ENCODE assay signal across 18 cellular contexts in genomic region chr16:86484240-86484639, GRCh38. TPM values are rescaled to one million over a fixed set of nuclear protein-coding genes. Genes with fewer than 3 reads are reported as not detected.
DNase-seq lines count a peak whose midpoint lies in the region; ATAC-seq, FAIRE-seq and TF ChIP-seq lines count a peak whose summit lies in the region.
"Had no signal": no experiment of that assay in that cellular context is flagged by ENCODE, and none has a peak within 500 bp of the region (broad histone marks: within the 10 kb centered on the region; RNA-seq: fewer than 3 reads in every experiment).

No MANE protein-coding gene starts in this region.

- no TSS peak for BruUV-seq in GM12878 (replicated peaks; lab: Mats Ljungman, UMichigan)

- no peaks in the 10 kb centered on the region for H3K9me2 ChIP-seq in SK-N-SH

- POLR2A ChIA-PET in SK-N-SH (lab: Yijun Ruan, JAX): no interaction called here
- POLR2A ChIA-PET in GM12878 (lab: Charles Lee): no interaction called here

- no peaks in the 10 kb centered on the region for H4K20me1 ChIP-seq in SK-N-SH (ENCODE audit: insufficient read depth)
- H4K20me1 ChIP-seq in GM12878 (ENCODE audit: control insufficient read depth, insufficient read depth): no peaks in the 10 kb centered on the region

- no peaks in the 10 kb centered on the region for H3K36me3 Mint-ChIP-seq in mesothelial cell of epicardium

- H3F3A ChIP-seq in SK-N-SH (replicated peaks; ENCODE audit: insufficient read depth): no peaks in the 10 kb centered on the region

- H3K4me3 Mint-ChIP-seq in mesothelial cell of epicardium: no peak overlapping the region
- H3K4me3 Mint-ChIP-seq: CD4-positive, alpha-beta T cell had no signal

- intact Hi-C loops in GM12878 (cut with micrococcal nuclease; ENCODE audit: unreplicated experiment): no loop called here

- H3K9me3 ChIP-seq in SK-N-SH (no peaks in the 10 kb centered on the region), MG63 (no peaks in the 10 kb centered on the region), GM12878 (replicated peaks; ENCODE audit: control insufficient read depth, insufficient read depth, low read length) (no peaks in the 10 kb centered on the region; the same call in 2 of the 3 replicates)

- TF ChIP-seq EP300 in SK-N-SH (IDR thresholded peaks at IDR 0.05; ENCODE audit: borderline replicate concordance in 1 of 2, low read depth in 1 of 2, low read length in 1 of 2) (no peak), GM12878 (IDR thresholded peaks at IDR 0.05; ENCODE audit: borderline replicate concordance in 1 of 2, control insufficient read depth in 1 of 2, low read depth in 2 of 2, low read length in 2 of 2) (no peak)

- H2AFZ ChIP-seq in SK-N-SH (ENCODE audit: low read depth) (no peak overlapping the region), GM12878 (ENCODE audit: control insufficient read depth, low read depth, low read length) (no peak overlapping the region)

- H3K9me3 Mint-ChIP-seq in mesothelial cell of epicardium: peaks cover 7% of the 10 kb centered on the region

- H3K4me3 ChIP-seq in SK-N-SH (ENCODE audit: low read depth in 2 of 2, low read length in 1 of 2) (no peak overlapping the region), MG63 (no peak overlapping the region), GM12878 (no peak overlapping the region)
- H3K4me3 ChIP-seq: A549 had no signal

- SMC1A ChIA-PET in GM12878 (lab: Charles Lee; ENCODE audit: uncharacterized antibody, unreplicated experiment): no interaction called here

- TF ChIP-seq POLR2A in GM12878 (IDR thresholded peaks at IDR 0.05; ENCODE audit: low read depth, low read length): no peak

- TF ChIP-seq RAD21 in SK-N-SH (IDR thresholded peaks at IDR 0.05; ENCODE audit: low read length): no peak
- no peak for TF ChIP-seq RAD21 in GM12878 (IDR thresholded peaks at IDR 0.05; ENCODE audit: insufficient read depth, low read depth, low read length)

- H3K4me1 Mint-ChIP-seq in mesothelial cell of epicardium: peaks cover 4% of the 10 kb centered on the region

- H3K36me3 ChIP-seq in SK-N-SH (replicated peaks in 1 of 2; ENCODE audit: control insufficient read depth in 1 of 2, insufficient read depth in 2 of 2, low read length in 1 of 2): no peaks in the 10 kb centered on the region
- peaks cover 72% of the 10 kb centered on the region for H3K36me3 ChIP-seq in MG63
- no peaks in the 10 kb centered on the region for H3K36me3 ChIP-seq in GM12878 (ENCODE audit: control insufficient read depth in 2 of 2, insufficient read depth in 2 of 2, low read length in 1 of 2)

- in situ Hi-C loops in GM12878 (cut with MboI): no loop called here

- 0% methylated on average over 4 of the region's 5 CpGs for WGBS in SK-N-SH (ENCODE audit: low lambda C conversion rate)
- 3% methylated on average over 5 of the region's 5 CpGs for WGBS in GM12878 (ENCODE audit: insufficient coverage, insufficient replicate concordance, low lambda C conversion rate, missing lambda C conversion rate)

- H3K9ac ChIP-seq in SK-N-SH (no peak overlapping the region), GM12878 (ENCODE audit: control insufficient read depth, insufficient read depth, low read length) (no peak overlapping the region)

- H3K27ac ChIP-seq in SK-N-SH (ENCODE audit: low read depth in 2 of 2, low read length in 1 of 2) (no peak overlapping the region), GM12878 (ENCODE audit: control insufficient read depth, insufficient read depth) (no peak overlapping the region)
- H3K27ac ChIP-seq: 22Rv1, A549, C4-2B had no signal

- RAD21 ChIA-PET in GM12878 (lab: Charles Lee; ENCODE audit: unreplicated experiment): no interaction called here

- no peak for ATAC-seq in SK-N-SH treated with all-trans-retinoic acid at 6 μM for 48 hours
- no peak for ATAC-seq in GM12878
- ATAC-seq: A549 had no signal

- DNase-seq in SK-N-SH: no peak
- peak; percentile 69 for DNase-seq in MG63
- no peak for DNase-seq in GM12878 (ENCODE audit: low read depth, low spot score)
- no peak for DNase-seq in DMS153 treated with DMSO at 0.1 percent for 48 hours (lab: John Stamatoyannopoulos, UW; ENCODE audit: unreplicated experiment)
- no peak for DNase-seq in RCC 7860 (ENCODE audit: low spot score)
- DNase-seq in mesothelial cell of epicardium (ENCODE audit: low spot score in 2 of 2, unreplicated experiment in 2 of 2): no peak
- DNase-seq: AML-193; Caco-2; CD4-positive, alpha-beta T cell; DMS79; GDM1; GOT3; H7 had no signal

- TF ChIP-seq CTCF in SK-N-SH (IDR thresholded peaks at IDR 0.05) (no peak), GM12878 (IDR thresholded peaks at IDR 0.05 in 2 of 3, conservative IDR thresholded peaks at IDR 0.05 in 1 of 3; ENCODE audit: control insufficient read depth in 2 of 3, extremely low read depth in 1 of 3, insufficient read depth in 1 of 3, low read depth in 3 of 3, low read length in 3 of 3) (no peak), mesothelial cell of epicardium (IDR thresholded peaks at IDR 0.05; ENCODE audit: unreplicated experiment) (no peak)

- H3K4me2 ChIP-seq in SK-N-SH (no peak overlapping the region), GM12878 (ENCODE audit: control insufficient read depth, insufficient read depth) (no peak overlapping the region)
- H3K4me2 ChIP-seq: A549 had no signal

- H3K27me3 ChIP-seq in SK-N-SH (ENCODE audit: insufficient read depth): peaks cover 62% of the 10 kb centered on the region
- H3K27me3 ChIP-seq in MG63: no peaks in the 10 kb centered on the region
- H3K27me3 ChIP-seq in GM12878 (replicated peaks in 1 of 2; ENCODE audit: control insufficient read depth in 2 of 2, insufficient read depth in 2 of 2, low read length in 1 of 2): peaks cover 0 to 4% of the 10 kb centered on the region in 2 experiments; a peak in 3 of 4 replicates

- no peak overlapping the region for H3K27ac Mint-ChIP-seq in mesothelial cell of epicardium
- H3K27ac Mint-ChIP-seq: CD4-positive, alpha-beta T cell had no signal

- CTCF ChIA-PET in SK-N-SH (lab: Yijun Ruan, JAX): no interaction called here
- CTCF ChIA-PET in GM12878 (lab: Yijun Ruan, JAX): no interaction called here

- peaks cover 91% of the 10 kb centered on the region for H3K27me3 Mint-ChIP-seq in mesothelial cell of epicardium (ENCODE audit: low read depth)

- no peaks in the 10 kb centered on the region for H3K79me2 ChIP-seq in SK-N-SH (ENCODE audit: insufficient read depth)
- H3K79me2 ChIP-seq in GM12878 (ENCODE audit: control insufficient read depth, insufficient read depth, low read length): no peaks in the 10 kb centered on the region

- FAIRE-seq in GM12878 (lab: Jason Lieb, UNC): no peak
- no peak for FAIRE-seq in RCC 7860 (lab: Jason Lieb, UNC)
- FAIRE-seq: A549, D721Med had no signal

- H3K4me1 ChIP-seq in SK-N-SH (ENCODE audit: control insufficient read depth in 1 of 2, insufficient read depth in 2 of 2, low read depth in 1 of 2, low read length in 1 of 2): no peaks in the 10 kb centered on the region
- H3K4me1 ChIP-seq in GM12878 (ENCODE audit: control insufficient read depth, insufficient read depth, low read length): no peaks in the 10 kb centered on the region
- H3K4me1 ChIP-seq: A549, Caco-2 had no signal

TF ChIP-seq in SK-N-SH, 30 proteins besides CTCF, POLR2A, EP300 and RAD21 (continues in another document):
- TF ChIP-seq GABPA (IDR thresholded peaks at IDR 0.05; ENCODE audit: low read depth): peak; percentile 21; the same call in 1 of the 2 replicates

TF ChIP-seq in SK-N-SH treated with all-trans-retinoic acid at 6 μM for 48 hours, 23 proteins besides CTCF, POLR2A, EP300 and RAD21 (continues in another document):
- TF ChIP-seq GLIS3 (CRISPR knock-in tag; IDR thresholded peaks at IDR 0.05) (no peak), ZFP30 (CRISPR knock-in tag; IDR thresholded peaks at IDR 0.05) (no peak), TOX (CRISPR knock-in tag; IDR thresholded peaks at IDR 0.05; ENCODE audit: borderline replicate concordance) (no peak), ISL1 (CRISPR knock-in tag; IDR thresholded peaks at IDR 0.05) (no peak)

TF ChIP-seq in GM12878, 131 proteins besides CTCF, POLR2A, EP300 and RAD21:
- TF ChIP-seq PAX5 (IDR thresholded peaks at IDR 0.05; ENCODE audit: borderline replicate concordance, low read depth, low read length) (no peak), EZH2 (IDR thresholded peaks at IDR 0.05; ENCODE audit: borderline replicate concordance, control insufficient read depth, low read depth, low read length) (no peak), ETV6 (conservative IDR thresholded peaks at IDR 0.05 in 1 of 2, IDR thresholded peaks at IDR 0.05 in 1 of 2; ENCODE audit: borderline replicate concordance in 1 of 2, low read depth in 1 of 2) (no peak), GABPA (IDR thresholded peaks at IDR 0.05; ENCODE audit: low read depth) (0 out of 2 replicates have a peak, but pooled peaks have one; percentile 31), NR2C1 (IDR thresholded peaks at IDR 0.05) (peak; percentile 33; the same call in 1 of the 2 replicates), BMI1 (IDR thresholded peaks at IDR 0.05; ENCODE audit: borderline replicate concordance) (no peak), SRF (IDR thresholded peaks at IDR 0.05; ENCODE audit: low read depth in 2 of 2, low read length in 2 of 2) (no peak)

RNA-seq across cellular contexts. Expression of gene FOXF1, which starts 26.1 kb away (rescaled TPM):
- polyA plus RNA-seq in SK-N-SH (2012; rRNA removed): 0.02 TPM in 1 of 2 replicates, not detected in the other
- polyA plus RNA-seq in SK-N-SH (2012; cell fraction: cytosol; rRNA removed): 0.01 TPM in 1 of 2 replicates, not detected in the other
- polyA plus RNA-seq in SK-N-SH (2012; cell fraction: nucleus; rRNA removed): 0.02 and 0.04 TPM in 2 replicates
- 8.9 and 13.0 TPM in 2 replicates for total RNA-seq in MG63 (2014; rRNA removed; shearing (Covaris generic); ENCODE audit: low replicate concordance)
- total RNA-seq in GM12878 (2013; cell fraction: nucleolus; rRNA removed): not detected in 2 replicates
- total RNA-seq in GM12878 (2014; rRNA removed): not detected in 2 replicates
- total RNA-seq in GM12878 (2014; rRNA removed; fragmentation: Illumina TruSeq; extraction: Trizol): not detected in 2 replicates
- total RNA-seq in GM12878 (2021): not detected in 2 replicates
- not detected for polyA plus RNA-seq in GM12878 (2011; ENCODE audit: low read depth)
- polyA plus RNA-seq in GM12878 (2011; rRNA removed): 0.01 TPM in 1 of 2 replicates, not detected in the other
- 0.01 and 0.02 TPM in 2 replicates for polyA plus RNA-seq in GM12878 (2011; cell fraction: cytosol; rRNA removed)
- polyA plus RNA-seq in GM12878 (2011; cell fraction: nucleus; rRNA removed): 0.06 and 0.10 TPM in 2 replicates
- polyA plus RNA-seq in GM12878 (2012): not detected in 2 replicates
- polyA plus RNA-seq in GM12878 (2014; fragmentation: Illumina TruSeq; extraction: Trizol): not detected in 2 replicates
- not detected for polyA plus RNA-seq in GM12878 (2014; fragmentation: Nextera tagmentation; extraction: Ambion mirVana)
- polyA plus RNA-seq in GM12878 (2014; rRNA removed): not detected in 2 replicates
- polyA plus RNA-seq in GM12878 (2016; fragmentation: Nextera tagmentation; extraction: Ambion mirVana): not detected
- not detected in 2 replicates for polyA minus RNA-seq in GM12878 (2011; rRNA and poly(A)+ RNA removed)
- not detected in 2 replicates for polyA minus RNA-seq in GM12878 (2011; cell fraction: cytosol; rRNA and poly(A)+ RNA removed)
- polyA minus RNA-seq in GM12878 (2011; cell fraction: nucleus; rRNA and poly(A)+ RNA removed): 0.10 TPM in 1 of 2 replicates, not detected in the other
- 1.9 to 2.6 TPM (median 1.9 TPM) in 3 replicates for total RNA-seq in mesothelial cell of epicardium
- total RNA-seq: CD4-positive, alpha-beta T cell; H7 had no signal
- polyA plus RNA-seq: A549 had no signal

Comparison
In these comparisons a context has a peak if more than half of its experiments do, and no peak if none do; other contexts are left out.
1. Of the 26 proteins assayed by ChIP-seq in both GM12878 and SK-N-SH: peak only in GM12878: none; only in SK-N-SH: none; in both: GABPA; in neither: 25.